Comparison of ENCODE assay signal across 20 cellular contexts in genomic region chr3:29644261-29644660, GRCh38.
DNase-seq lines count a peak whose midpoint lies in the region; ATAC-seq and TF ChIP-seq lines count a peak whose summit lies in the region.
"Had no signal": no experiment of that assay in that cellular context is flagged by ENCODE, and none has a peak within 500 bp of the region (broad histone marks: within the 10 kb centered on the region; RNA-seq: fewer than 3 reads in every experiment).

No MANE protein-coding gene starts in this region.

- no peak overlapping the region for H3K4me3 Mint-ChIP-seq in type B pancreatic cell
- no peak overlapping the region for H3K4me3 Mint-ChIP-seq in CD4-positive, alpha-beta T cell
- H3K4me3 Mint-ChIP-seq: GM23338; natural killer cell treated with Interleukin-12 subunit alpha and Interleukin-12 subunit beta and Interleukin-15 and Interleukin-18, amount 100 ng/mL, for 72 hours had no signal

- peaks cover 38% of the 10 kb centered on the region for H3K4me1 ChIP-seq in GM23248 (ENCODE audit: insufficient read depth)
- H3K4me1 ChIP-seq in adipocyte (ENCODE audit: control insufficient read depth, insufficient read depth, low read length) = peaks cover 46% of the 10 kb centered on the region
- H3K4me1 ChIP-seq in heart right ventricle = peaks cover 2 to 55% (median 30%) of the 10 kb centered on the region in 9 donors

- 8% methylated on average over 6 of the region's 6 CpGs for WGBS in GM23248 (ENCODE audit: low coverage in 1 of 2, low lambda C conversion rate in 2 of 2, missing lambda C conversion rate in 2 of 2), 2 experiments
- 61 to 62% methylated on average over 6 of the region's 6 CpGs for WGBS in heart right ventricle, 2 donors

- CTCF ChIA-PET in CD4-positive, alpha-beta T cell (lab: Charles Lee) = no interaction called here

- in situ Hi-C loops in GM23248 (cut with MboI) = no loop called here

- no peaks in the 10 kb centered on the region for H3K9me3 Mint-ChIP-seq in type B pancreatic cell
- no peaks in the 10 kb centered on the region for H3K9me3 Mint-ChIP-seq in CD4-positive, alpha-beta T cell
- H3K9me3 Mint-ChIP-seq: GM23338 had no signal

- TF ChIP-seq CTCF in heart right ventricle (IDR thresholded peaks at IDR 0.05) (peak in 1 of 9 donors; percentile 14), type B pancreatic cell (conservative IDR thresholded peaks at IDR 0.05) (peak; percentile 38)
- no peak for TF ChIP-seq CTCF in CD4-positive, alpha-beta T cell (IDR thresholded peaks at IDR 0.05)

- H4K20me1 ChIP-seq in GM23248 (ENCODE audit: insufficient read depth) = no peaks in the 10 kb centered on the region
- H4K20me1 ChIP-seq: BLaER1 treated with 17β-estradiol and CSF1 and Interleukin-3, amounts not matched to agents 10 nM and 100 nM had no signal

- H2AFZ ChIP-seq in GM23248 = no peak overlapping the region
- H2AFZ ChIP-seq: GM23338 had no signal

- no peaks in the 10 kb centered on the region for H3K9me3 ChIP-seq in GM23248 (ENCODE audit: low read depth)
- H3K9me3 ChIP-seq in adipocyte (ENCODE audit: control insufficient read depth, low read length) = no peaks in the 10 kb centered on the region
- no peaks in the 10 kb centered on the region for H3K9me3 ChIP-seq in heart right ventricle
- H3K9me3 ChIP-seq in CD4-positive, alpha-beta T cell (ENCODE audit: control insufficient read depth, low read length) = no peaks in the 10 kb centered on the region
- H3K9me3 ChIP-seq: BLaER1 treated with 17β-estradiol and CSF1 and Interleukin-3, amounts not matched to agents 10 nM and 100 nM; transverse colon had no signal

- H3K27me3 Mint-ChIP-seq in type B pancreatic cell = no peaks in the 10 kb centered on the region
- H3K27me3 Mint-ChIP-seq in CD4-positive, alpha-beta T cell = no peaks in the 10 kb centered on the region
- H3K27me3 Mint-ChIP-seq: natural killer cell treated with Interleukin-12 subunit alpha and Interleukin-12 subunit beta and Interleukin-15 and Interleukin-18, amount 100 ng/mL, for 72 hours had no signal

- H3K27ac ChIP-seq in GM23248 = peak overlapping the region; percentile 59
- peak overlapping the region in 6 of 10 donors; percentile 12 to 90 (median 81) for H3K27ac ChIP-seq in heart right ventricle
- no peak overlapping the region for H3K27ac ChIP-seq in CD4-positive, alpha-beta T cell (ENCODE audit: low read depth, low read length)
- H3K27ac ChIP-seq: BLaER1 treated with 17β-estradiol and CSF1 and Interleukin-3, amounts not matched to agents 10 nM and 100 nM; dorsolateral prefrontal cortex; epithelial cell of prostate; VCaP had no signal

- no peaks in the 10 kb centered on the region for H3K36me3 Mint-ChIP-seq in type B pancreatic cell
- H3K36me3 Mint-ChIP-seq in CD4-positive, alpha-beta T cell (ENCODE audit: low read depth) = no peaks in the 10 kb centered on the region
- H3K36me3 Mint-ChIP-seq: natural killer cell treated with Interleukin-12 subunit alpha and Interleukin-12 subunit beta and Interleukin-15 and Interleukin-18, amount 100 ng/mL, for 72 hours had no signal

- H3K27ac Mint-ChIP-seq in type B pancreatic cell = no peak overlapping the region
- H3K27ac Mint-ChIP-seq in CD4-positive, alpha-beta T cell = no peak overlapping the region
- H3K27ac Mint-ChIP-seq: GM23338; natural killer cell treated with Interleukin-12 subunit alpha and Interleukin-12 subunit beta and Interleukin-15 and Interleukin-18, amount 100 ng/mL, for 72 hours had no signal

- intact Hi-C loops in heart right ventricle (cut with DNase I) = no loop called here
- intact Hi-C loops in CD4-positive, alpha-beta T cell (cut with DNase I, micrococcal nuclease) = no loop called here

- H3K27me3 ChIP-seq in GM23248 (replicated peaks; ENCODE audit: insufficient read depth) (no peaks in the 10 kb centered on the region), adipocyte (replicated peaks; ENCODE audit: control insufficient read depth, insufficient read depth, low read length) (no peaks in the 10 kb centered on the region), heart right ventricle (no peaks in the 10 kb centered on the region)
- H3K27me3 ChIP-seq in CD4-positive, alpha-beta T cell (ENCODE audit: control insufficient read depth, insufficient read depth, low read length) = no peaks in the 10 kb centered on the region
- H3K27me3 ChIP-seq: dorsolateral prefrontal cortex, transverse colon had no signal

- POLR2A ChIA-PET in CD4-positive, alpha-beta T cell (lab: Charles Lee) = no interaction called here

- H3F3A ChIP-seq in GM23248 (ENCODE audit: insufficient read depth) = peaks cover 38% of the 10 kb centered on the region

- peaks cover 45% of the 10 kb centered on the region for H3K79me2 ChIP-seq in GM23248 (ENCODE audit: insufficient read depth)

- peak in 5 of 8 donors; percentile 34 to 56 (median 47) for ATAC-seq in heart right ventricle
- ATAC-seq in CD4-positive, alpha-beta T cell (ENCODE audit: poor library complexity) = no peak
- ATAC-seq: GM23338; natural killer cell treated with Interleukin-12 subunit alpha and Interleukin-12 subunit beta and Interleukin-15 and Interleukin-18, amount 100 ng/mL, for 72 hours had no signal

- peaks cover 26% of the 10 kb centered on the region for H3K4me1 Mint-ChIP-seq in type B pancreatic cell (ENCODE audit: unreplicated experiment)
- H3K4me1 Mint-ChIP-seq in CD4-positive, alpha-beta T cell (ENCODE audit: low read depth) = no peaks in the 10 kb centered on the region

- H3K9ac ChIP-seq in GM23248 (peak overlapping the region; percentile 3; the same call in 1 of the 2 replicates), adipocyte (ENCODE audit: low read length) (peak overlapping the region; percentile 32)
- H3K9ac ChIP-seq: BLaER1 treated with 17β-estradiol and CSF1 and Interleukin-3, amounts not matched to agents 10 nM and 100 nM had no signal

- H3K4me2 ChIP-seq in GM23248 (ENCODE audit: unreplicated experiment) = peak overlapping the region; percentile 36
- H3K4me2 ChIP-seq: BLaER1 treated with 17β-estradiol and CSF1 and Interleukin-3, amounts not matched to agents 10 nM and 100 nM; GM23338 had no signal

- H3K9me2 ChIP-seq in GM23248 (ENCODE audit: insufficient read depth) = no peaks in the 10 kb centered on the region

- H3K4me3 ChIP-seq in GM23248 (no peak overlapping the region; the same call in 1 of the 2 replicates), adipocyte (ENCODE audit: low read length) (peak overlapping the region; percentile 45), heart right ventricle (no peak overlapping the region)
- H3K4me3 ChIP-seq: BLaER1 treated with 17β-estradiol and CSF1 and Interleukin-3, amounts not matched to agents 10 nM and 100 nM; dorsolateral prefrontal cortex; GM23338; skin epidermis; transverse colon had no signal

- H3K36me3 ChIP-seq in GM23248 (ENCODE audit: low read depth) = no peaks in the 10 kb centered on the region
- H3K36me3 ChIP-seq in adipocyte (ENCODE audit: control insufficient read depth, insufficient read depth, low read length, severe bottlenecking) = no peaks in the 10 kb centered on the region
- H3K36me3 ChIP-seq in heart right ventricle = no peaks in the 10 kb centered on the region
- H3K36me3 ChIP-seq: BLaER1 treated with 17β-estradiol and CSF1 and Interleukin-3, amounts not matched to agents 10 nM and 100 nM; transverse colon had no signal

- DNase-seq in GM23248 = peak; percentile 85
- peak; percentile 59 for DNase-seq in adipocyte (ENCODE audit: low read depth)
- DNase-seq in heart right ventricle = no peak
- DNase-seq in type B pancreatic cell (ENCODE audit: extremely low spot score, unreplicated experiment) = no peak
- no peak for DNase-seq in CD4-positive, alpha-beta T cell
- DNase-seq in nucleus accumbens (lab: John Stamatoyannopoulos, UW) = no peak
- DNase-seq in midbrain (lab: John Stamatoyannopoulos, UW) = no peak
- DNase-seq: activated gamma-delta T cell; dorsolateral prefrontal cortex; left cardiac atrium; NCI-H2029; NCI-H226; stimulated activated naive CD4-positive, alpha-beta T cell treated with Interleukin-2 at 50 U/mL for 16 hours; transverse colon had no signal

Comparison
In these comparisons a context has a peak if more than half of its experiments do, and no peak if none do; other contexts are left out.
1. DNase-seq: peak in GM23248 (single experiment) and adipocyte (single experiment); none in heart right ventricle (0 of 2), type B pancreatic cell (single experiment), CD4-positive, alpha-beta T cell (0 of 10), nucleus accumbens (0 of 56) and midbrain (single experiment).